20 cellular contexts compared by ENCODE assay signal in the genomic region with DNA sequence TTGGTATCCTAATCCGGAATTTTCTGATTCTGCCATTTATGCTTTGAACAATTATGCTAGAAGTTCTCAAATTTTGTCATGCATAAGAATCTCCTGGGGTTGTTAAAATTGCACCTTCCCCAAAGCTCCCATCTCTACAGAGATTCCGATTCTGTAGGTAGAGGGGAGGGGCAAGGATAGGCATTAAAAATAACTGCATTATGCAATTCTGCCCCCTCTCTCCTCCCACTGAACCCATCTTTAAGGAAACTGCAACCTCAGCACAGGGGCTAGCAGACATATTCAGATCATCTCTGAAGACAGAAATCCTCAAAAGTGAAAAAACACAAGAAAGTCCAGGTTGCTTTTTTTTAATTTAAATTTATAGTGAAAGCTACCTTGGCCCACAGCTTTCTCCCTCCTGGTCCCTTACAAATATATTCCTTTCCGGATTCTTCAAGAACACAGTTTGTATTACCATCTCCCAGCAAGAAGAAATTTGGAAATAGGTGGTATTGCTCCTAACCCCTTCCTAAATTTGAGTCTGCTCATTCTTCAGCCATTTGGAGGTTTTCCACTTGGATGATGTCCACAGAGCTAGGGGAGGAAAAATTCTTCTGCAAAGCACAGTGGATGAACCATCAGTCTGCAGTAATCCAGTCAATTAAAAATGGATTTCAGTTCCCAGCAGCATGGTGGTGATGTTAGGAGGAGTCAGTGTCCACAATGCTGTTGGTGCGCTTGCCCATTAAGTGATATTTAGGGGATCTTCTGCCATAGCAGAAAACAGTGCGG.
"Had no signal": no experiment of that assay in that cellular context is flagged by ENCODE, and none has a peak within 500 bp of the region (broad histone marks: within the 10 kb centered on the region; RNA-seq: fewer than 3 reads in every experiment).

No MANE protein-coding gene starts in this region.

- H3K4me1 ChIP-seq: SJSA1 had no signal

- H3K27me3 ChIP-seq: SJSA1 had no signal

- H3K27ac ChIP-seq: SJSA1, SK-N-MC had no signal

- H3K36me3 ChIP-seq: MG63, SJSA1 had no signal

- DNase-seq: IMR-90, Karpas-422, KG1, MG63, NCI-H1092 treated with DMSO at 0.1 percent for 48 hours, NCI-H1436, NCI-H187, NCI-H2029, NCI-H2081 treated with DMSO at 0.1 percent for 48 hours, NCI-H2171, NCI-H345, NCI-H446 treated with DMSO at 0.1 percent for 48 hours, NCI-H510A treated with DMSO at 0.1 percent for 48 hours, NCI-H526, Right ventricle myocardium superior, RPMI8226, SIG-M5 had no signal

- FAIRE-seq: RCC 7860 had no signal

- H3K9me3 ChIP-seq: MG63 had no signal

- H3K4me3 ChIP-seq: MG63, SJSA1, SK-N-MC had no signal
